ENCODE assay signal across 2 cellular contexts in the genomic region with DNA sequence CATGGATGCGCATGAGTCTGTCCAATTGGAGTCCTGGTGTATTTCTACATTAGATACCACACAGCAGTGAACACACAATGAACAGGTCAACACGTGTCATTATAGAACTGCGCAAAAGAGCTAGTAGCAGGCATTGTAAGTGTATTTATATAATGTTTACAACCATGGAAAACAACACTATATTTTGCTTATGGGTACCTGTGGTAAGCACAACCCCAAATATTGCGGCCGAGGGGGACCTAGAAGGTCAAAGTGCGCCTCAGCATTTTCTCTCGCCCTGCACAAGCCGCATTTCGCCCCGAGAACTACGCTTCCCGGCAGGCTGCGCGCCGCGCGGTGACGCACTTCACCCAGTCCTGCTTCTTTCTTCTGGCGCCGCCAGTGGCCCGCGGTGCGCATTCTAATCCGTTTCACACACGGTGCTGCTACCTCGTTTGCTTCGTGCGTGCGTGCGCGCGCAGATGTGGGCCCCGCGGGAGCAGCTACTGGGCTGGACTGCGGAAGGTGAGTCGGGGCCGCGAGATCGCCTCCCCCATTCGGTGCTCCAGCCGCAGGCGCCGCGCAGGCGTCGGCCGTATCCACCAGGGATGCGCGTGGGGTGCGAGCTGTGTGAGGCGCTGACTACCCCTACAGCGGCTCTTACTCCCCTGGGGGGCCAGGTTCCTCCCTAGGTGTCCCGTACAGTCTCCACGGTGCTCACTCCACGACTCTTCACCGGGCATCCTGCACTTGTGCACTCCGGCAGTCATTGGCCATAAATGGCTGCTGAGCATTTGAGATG.
A peak's percentile ranks its signal among the peaks of the same experiment; 100 is the strongest.
TF ChIP-seq lines count a peak whose summit lies in the region.

A gene (plus strand): TSS at position 394 of the 781 bp plus-strand sequence. CDS start 68 bp downstream, at position 462.

TF ChIP-seq in GM23338, 12 proteins besides CTCF, POLR2A, EP300 and RAD21 (continues in another document):
- TF ChIP-seq, protein P1, sequence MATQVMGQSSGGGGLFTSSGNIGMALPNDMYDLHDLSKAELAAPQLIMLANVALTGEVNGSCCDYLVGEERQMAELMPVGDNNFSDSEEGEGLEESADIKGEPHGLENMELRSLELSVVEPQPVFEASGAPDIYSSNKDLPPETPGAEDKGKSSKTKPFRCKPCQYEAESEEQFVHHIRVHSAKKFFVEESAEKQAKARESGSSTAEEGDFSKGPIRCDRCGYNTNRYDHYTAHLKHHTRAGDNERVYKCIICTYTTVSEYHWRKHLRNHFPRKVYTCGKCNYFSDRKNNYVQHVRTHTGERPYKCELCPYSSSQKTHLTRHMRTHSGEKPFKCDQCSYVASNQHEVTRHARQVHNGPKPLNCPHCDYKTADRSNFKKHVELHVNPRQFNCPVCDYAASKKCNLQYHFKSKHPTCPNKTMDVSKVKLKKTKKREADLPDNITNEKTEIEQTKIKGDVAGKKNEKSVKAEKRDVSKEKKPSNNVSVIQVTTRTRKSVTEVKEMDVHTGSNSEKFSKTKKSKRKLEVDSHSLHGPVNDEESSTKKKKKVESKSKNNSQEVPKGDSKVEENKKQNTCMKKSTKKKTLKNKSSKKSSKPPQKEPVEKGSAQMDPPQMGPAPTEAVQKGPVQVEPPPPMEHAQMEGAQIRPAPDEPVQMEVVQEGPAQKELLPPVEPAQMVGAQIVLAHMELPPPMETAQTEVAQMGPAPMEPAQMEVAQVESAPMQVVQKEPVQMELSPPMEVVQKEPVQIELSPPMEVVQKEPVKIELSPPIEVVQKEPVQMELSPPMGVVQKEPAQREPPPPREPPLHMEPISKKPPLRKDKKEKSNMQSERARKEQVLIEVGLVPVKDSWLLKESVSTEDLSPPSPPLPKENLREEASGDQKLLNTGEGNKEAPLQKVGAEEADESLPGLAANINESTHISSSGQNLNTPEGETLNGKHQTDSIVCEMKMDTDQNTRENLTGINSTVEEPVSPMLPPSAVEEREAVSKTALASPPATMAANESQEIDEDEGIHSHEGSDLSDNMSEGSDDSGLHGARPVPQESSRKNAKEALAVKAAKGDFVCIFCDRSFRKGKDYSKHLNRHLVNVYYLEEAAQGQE (IDR thresholded peaks at IDR 0.05; ENCODE audit: unreplicated experiment): no peak
- TF ChIP-seq STAT1 (IDR thresholded peaks at IDR 0.05; ENCODE audit: unreplicated experiment) (no peak), CREB1 (CRISPR knock-in tag; IDR thresholded peaks at IDR 0.05; ENCODE audit: low read depth) (peak; percentile 93), NANOG (IDR thresholded peaks at IDR 0.05; ENCODE audit: borderline replicate concordance) (no peak), ZNF331 (CRISPR knock-in tag; IDR thresholded peaks at IDR 0.05; ENCODE audit: low read depth) (no peak), ZNF114 (CRISPR knock-in tag; IDR thresholded peaks at IDR 0.05) (no peak), EZH2phosphoT487 (IDR thresholded peaks at IDR 0.05; ENCODE audit: unreplicated experiment) (no peak), EZH2 (IDR thresholded peaks at IDR 0.05; ENCODE audit: low read depth, unreplicated experiment) (no peak), JUNB (IDR thresholded peaks at IDR 0.05; ENCODE audit: unreplicated experiment) (no peak)
- TF ChIP-seq, protein P2, sequence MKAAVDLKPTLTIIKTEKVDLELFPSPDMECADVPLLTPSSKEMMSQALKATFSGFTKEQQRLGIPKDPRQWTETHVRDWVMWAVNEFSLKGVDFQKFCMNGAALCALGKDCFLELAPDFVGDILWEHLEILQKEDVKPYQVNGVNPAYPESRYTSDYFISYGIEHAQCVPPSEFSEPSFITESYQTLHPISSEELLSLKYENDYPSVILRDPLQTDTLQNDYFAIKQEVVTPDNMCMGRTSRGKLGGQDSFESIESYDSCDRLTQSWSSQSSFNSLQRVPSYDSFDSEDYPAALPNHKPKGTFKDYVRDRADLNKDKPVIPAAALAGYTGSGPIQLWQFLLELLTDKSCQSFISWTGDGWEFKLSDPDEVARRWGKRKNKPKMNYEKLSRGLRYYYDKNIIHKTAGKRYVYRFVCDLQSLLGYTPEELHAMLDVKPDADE (IDR thresholded peaks at IDR 0.05): peak; percentile 87

TF ChIP-seq in neural cell, 6 proteins besides CTCF, POLR2A, EP300 and RAD21:
- TF ChIP-seq, protein P1 (IDR thresholded peaks at IDR 0.05; ENCODE audit: borderline replicate concordance): peak; percentile 81
- peak; percentile 89 for TF ChIP-seq TAF1 (IDR thresholded peaks at IDR 0.05; ENCODE audit: low read depth)
- TF ChIP-seq POLR2AphosphoS5 (IDR thresholded peaks at IDR 0.05): peak; percentile 95
- no peak for TF ChIP-seq EZH2 (IDR thresholded peaks at IDR 0.05; ENCODE audit: borderline replicate concordance, insufficient read depth, low read length, poor library complexity, severe bottlenecking)
- peak; percentile 52 for TF ChIP-seq SMC3 (conservative IDR thresholded peaks at IDR 0.05; ENCODE audit: poor library complexity)
- peak; percentile 89 for TF ChIP-seq MXI1 (conservative IDR thresholded peaks at IDR 0.05; ENCODE audit: poor library complexity, severe bottlenecking)
TF ChIP-seq in neural cell: peak in this region for 5.
